Comparison of ENCODE assay signal across 21 cellular contexts in genomic region chr6:63440594-63440993, GRCh38.
"Had no signal": no experiment of that assay in that cellular context is flagged by ENCODE, and none has a peak within 500 bp of the region (broad histone marks: within the 10 kb centered on the region; RNA-seq: fewer than 3 reads in every experiment).

No MANE protein-coding gene starts in this region.

- H3K36me3 ChIP-seq: adrenal gland, esophagus muscularis mucosa, gastroesophageal sphincter, heart left ventricle, left lung, right atrium auricular region, tibial nerve had no signal

- ATAC-seq: activated CD4-positive, alpha-beta T cell treated with anti-CD3 and anti-CD28 coated beads for 36 hours; gastroesophageal sphincter; heart left ventricle had no signal

- DNase-seq: activated CD4-positive, alpha-beta memory T cell treated with anti-CD3 and anti-CD28 coated beads for 36 hours; activated CD4-positive, alpha-beta T cell treated with anti-CD3 and anti-CD28 coated beads for 36 hours; activated naive CD4-positive, alpha-beta T cell treated with anti-CD3 and anti-CD28 coated beads for 36 hours; activated T-cell treated with anti-CD3 and anti-CD28 coated beads, Interleukin-2, amount 50 U/mL, for 24 hours; adrenal gland; cerebellar nuclear complex; cortex of kidney; heart left ventricle; kidney; nephron progenitor cell had no signal

- H3K27ac Mint-ChIP-seq: activated CD4-positive, alpha-beta memory T cell treated with anti-CD3 and anti-CD28 coated beads for 36 hours; activated CD4-positive, alpha-beta T cell treated with anti-CD3 and anti-CD28 coated beads for 36 hours; activated naive CD4-positive, alpha-beta T cell treated with anti-CD3 and anti-CD28 coated beads for 36 hours; activated T-cell treated with anti-CD3 and anti-CD28 coated beads, Interleukin-2, amount 50 U/mL, for 24 hours; progenitor cell of endocrine pancreas; stimulated activated naive CD8-positive, alpha-beta T cell treated with anti-CD3 and anti-CD28 coated beads, Interleukin-15, Interleukin-2, amounts not matched to agents 100 ng/mL and 50 ng/mL, for 24 hours; WTC11 had no signal

- H3K36me3 Mint-ChIP-seq: activated CD4-positive, alpha-beta memory T cell treated with anti-CD3 and anti-CD28 coated beads for 36 hours had no signal

- H3K4me3 Mint-ChIP-seq: activated CD4-positive, alpha-beta memory T cell treated with anti-CD3 and anti-CD28 coated beads for 36 hours; activated naive CD4-positive, alpha-beta T cell treated with anti-CD3 and anti-CD28 coated beads for 36 hours; nephron progenitor cell; WTC11 had no signal

- FAIRE-seq: bronchial epithelial cell, kidney, urothelium cell line had no signal

- H3K4me3 ChIP-seq: adrenal gland, esophagus muscularis mucosa, gastroesophageal sphincter, heart left ventricle, left lung, right atrium auricular region, skin epidermis, tibial nerve had no signal

- H3K9me3 Mint-ChIP-seq: activated CD4-positive, alpha-beta memory T cell treated with anti-CD3 and anti-CD28 coated beads for 36 hours; activated naive CD4-positive, alpha-beta T cell treated with anti-CD3 and anti-CD28 coated beads for 36 hours; activated T-cell treated with anti-CD3 and anti-CD28 coated beads, Interleukin-2, amount 50 U/mL, for 24 hours had no signal

- H3K27ac ChIP-seq: adrenal gland, esophagus muscularis mucosa, gastroesophageal sphincter, heart left ventricle, left lung, right atrium auricular region, skin epidermis, tibial nerve had no signal

- H3K27me3 Mint-ChIP-seq: activated CD4-positive, alpha-beta memory T cell treated with anti-CD3 and anti-CD28 coated beads for 36 hours; activated CD4-positive, alpha-beta T cell treated with anti-CD3 and anti-CD28 coated beads for 36 hours; activated T-cell treated with anti-CD3 and anti-CD28 coated beads, Interleukin-2, amount 50 U/mL, for 24 hours; progenitor cell of endocrine pancreas; stimulated activated naive CD8-positive, alpha-beta T cell treated with anti-CD3 and anti-CD28 coated beads, Interleukin-15, Interleukin-2, amounts not matched to agents 100 ng/mL and 50 ng/mL, for 24 hours had no signal

- H3K4me1 Mint-ChIP-seq: activated CD4-positive, alpha-beta T cell treated with anti-CD3 and anti-CD28 coated beads for 36 hours; nephron progenitor cell had no signal

- H3K27me3 ChIP-seq: adrenal gland, esophagus muscularis mucosa, gastroesophageal sphincter, heart left ventricle, left lung, right atrium auricular region, tibial nerve had no signal

- H3K4me1 ChIP-seq: esophagus muscularis mucosa, gastroesophageal sphincter, heart left ventricle, left lung, right atrium auricular region, tibial nerve had no signal

- H3K9me3 ChIP-seq: adrenal gland, esophagus muscularis mucosa, gastroesophageal sphincter, heart left ventricle, right atrium auricular region had no signal
